8 cellular contexts compared by ENCODE assay signal in the genomic region with DNA sequence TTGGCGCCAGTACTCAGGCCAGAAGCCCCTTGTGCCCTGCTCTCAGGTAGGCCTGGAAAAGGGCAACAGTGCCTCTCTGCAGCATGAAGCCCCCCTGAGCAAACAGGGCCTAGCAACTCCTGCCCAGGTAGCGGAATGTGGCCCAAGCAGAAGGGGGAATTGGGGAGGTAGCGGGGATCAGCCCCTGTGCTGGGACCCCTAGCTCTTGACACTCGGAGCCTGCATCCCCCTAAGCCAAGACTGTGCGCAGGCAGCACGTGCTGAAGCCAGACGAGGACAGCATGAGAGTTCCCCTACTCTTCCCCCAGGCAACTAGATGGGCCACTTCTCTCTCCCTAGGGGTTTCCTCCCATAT. TPM values are rescaled to one million over a fixed set of nuclear protein-coding genes. Genes with fewer than 3 reads are reported as not detected.
DNase-seq lines count a peak whose midpoint lies in the region; ATAC-seq, FAIRE-seq and TF ChIP-seq lines count a peak whose summit lies in the region.

No MANE protein-coding gene starts in this region.

- peak overlapping the region; percentile 95 for H3K9ac ChIP-seq in keratinocyte (ENCODE audit: control insufficient read depth, extremely low read depth, insufficient read depth, low read length)

- CTCF ChIA-PET in activated CD4-positive, alpha-beta T cell treated with anti-CD3 and anti-CD28 coated beads for 36 hours (lab: Charles Lee) = interaction anchor here (0.6 to 1.6 kb wide), 5 partner anchors 13 to 784 kb away, joined by 3 to 7 read pairs (median 5); no protein-coding TSS in a partner anchor

- DNase-seq in activated CD4-positive, alpha-beta T cell treated with anti-CD3 and anti-CD28 coated beads for 36 hours = no peak
- DNase-seq in activated CD4-positive, alpha-beta T cell treated with anti-CD3 and anti-CD28 coated beads for 1 hour = no peak
- DNase-seq in activated naive CD4-positive, alpha-beta T cell treated with anti-CD3 and anti-CD28 coated beads, Interleukin-2, amount 50 U/mL, for 72 hours (ENCODE audit: low spot score in 2 of 2) = no peak
- no peak for DNase-seq in keratinocyte (ENCODE audit: low read depth, low spot score)
- no peak for DNase-seq in suprapubic skin (ENCODE audit: low spot score in 2 of 2)
- no peak for DNase-seq in T-helper 9 cell
- no peak for DNase-seq in NCI-H1930 (lab: John Stamatoyannopoulos, UW)

- peaks cover 27% of the 10 kb centered on the region for H3K36me3 Mint-ChIP-seq in activated CD4-positive, alpha-beta T cell treated with anti-CD3 and anti-CD28 coated beads for 36 hours (ENCODE audit: low read depth)
- H3K36me3 Mint-ChIP-seq in activated naive CD4-positive, alpha-beta T cell treated with anti-CD3 and anti-CD28 coated beads, Interleukin-2, amount 50 U/mL, for 72 hours = peaks cover 5 to 28% of the 10 kb centered on the region in 2 donors

- H4K20me1 ChIP-seq in keratinocyte (ENCODE audit: control insufficient read depth, extremely low read depth, insufficient read depth, low read length) = no peaks in the 10 kb centered on the region

- intact Hi-C loops in activated CD4-positive, alpha-beta T cell treated with anti-CD3 and anti-CD28 coated beads for 36 hours (cut with DNase I, micrococcal nuclease) = loop anchor here (1.0 to 2.0 kb wide), 6 partner anchors 14 to 51 kb away; partner anchors contain the start of genes TBC1D10B (in 2 of the 2), ZNF48 (in 1 of the 2) and ZNF771 (in 1 of the 2)

- H3K4me1 Mint-ChIP-seq in activated CD4-positive, alpha-beta T cell treated with anti-CD3 and anti-CD28 coated beads for 36 hours = peaks cover 26% of the 10 kb centered on the region

- no peaks in the 10 kb centered on the region for H3K9me3 Mint-ChIP-seq in activated CD4-positive, alpha-beta T cell treated with anti-CD3 and anti-CD28 coated beads for 36 hours (ENCODE audit: low read depth)
- no peaks in the 10 kb centered on the region for H3K9me3 Mint-ChIP-seq in activated naive CD4-positive, alpha-beta T cell treated with anti-CD3 and anti-CD28 coated beads, Interleukin-2, amount 50 U/mL, for 72 hours

- H3K9me1 ChIP-seq in keratinocyte (ENCODE audit: control insufficient read depth, extremely low read depth, insufficient read depth, low read length) = no peaks in the 10 kb centered on the region

- dilution Hi-C loops in keratinocyte (cut with MboI; ENCODE audit: extremely low pct_ligation_motif_present, low sequenced_read_pairs) = no loop called here

- peak overlapping the region; percentile 95 to 100 (median 99) for H3K4me3 ChIP-seq in keratinocyte (ENCODE audit: control insufficient read depth in 2 of 3, extremely low read depth in 1 of 3, insufficient read depth in 2 of 3, low read depth in 1 of 3, low read length in 3 of 3)
- peak overlapping the region; percentile 80 for H3K4me3 ChIP-seq in suprapubic skin

- peak overlapping the region; percentile 96 for H3K27ac ChIP-seq in keratinocyte (ENCODE audit: control insufficient read depth, insufficient read depth, low read length)
- peak overlapping the region; percentile 95 for H3K27ac ChIP-seq in suprapubic skin

- H3K27me3 ChIP-seq in keratinocyte (ENCODE audit: control insufficient read depth, extremely low read depth, insufficient read depth, low read length) = no peaks in the 10 kb centered on the region
- H3K27me3 ChIP-seq in suprapubic skin = no peaks in the 10 kb centered on the region

- no peak for TF ChIP-seq EP300 in suprapubic skin (IDR thresholded peaks at IDR 0.05)

- no peak for FAIRE-seq in keratinocyte (lab: Jason Lieb, UNC)

- H3K9me3 ChIP-seq in keratinocyte (ENCODE audit: control insufficient read depth, low read depth, low read length) (no peaks in the 10 kb centered on the region), suprapubic skin (no peaks in the 10 kb centered on the region)

- TF ChIP-seq CTCF in keratinocyte (optimal IDR thresholded peaks at IDR 0.05 in 1 of 3, IDR thresholded peaks at IDR 0.05 in 1 of 3, conservative IDR thresholded peaks at IDR 0.05 in 1 of 3; ENCODE audit: extremely low read depth in 1 of 3, insufficient read depth in 2 of 3, low read length in 3 of 3) (no peak), suprapubic skin (IDR thresholded peaks at IDR 0.05) (no peak)

- H3K4me2 ChIP-seq in keratinocyte (ENCODE audit: control insufficient read depth, extremely low read depth, insufficient read depth, low read depth, low read length) = peak overlapping the region; percentile 93

- peaks cover 16% of the 10 kb centered on the region for H3K4me1 ChIP-seq in keratinocyte (ENCODE audit: control insufficient read depth, extremely low read depth, insufficient read depth, low read length)
- peaks cover 53% of the 10 kb centered on the region for H3K4me1 ChIP-seq in suprapubic skin

- TF ChIP-seq POLR2A in suprapubic skin (IDR thresholded peaks at IDR 0.05) = no peak

- no peak for ATAC-seq in activated CD4-positive, alpha-beta T cell treated with anti-CD3 and anti-CD28 coated beads for 36 hours
- ATAC-seq in activated naive CD4-positive, alpha-beta T cell treated with anti-CD3 and anti-CD28 coated beads, Interleukin-2, amount 50 U/mL, for 72 hours = no peak
- no peak for ATAC-seq in GM21447 (IDR thresholded peaks at IDR 0.05; ENCODE audit: unreplicated experiment)

- no peak overlapping the region for H2AFZ ChIP-seq in keratinocyte (ENCODE audit: control insufficient read depth, low read length)

- peak overlapping the region; percentile 94 for H3K27ac Mint-ChIP-seq in activated CD4-positive, alpha-beta T cell treated with anti-CD3 and anti-CD28 coated beads for 36 hours
- peak overlapping the region; percentile 93 to 97 for H3K27ac Mint-ChIP-seq in activated naive CD4-positive, alpha-beta T cell treated with anti-CD3 and anti-CD28 coated beads, Interleukin-2, amount 50 U/mL, for 72 hours

- 30% methylated on average over 2 of the region's 7 CpGs for WGBS in suprapubic skin

- H3K36me3 ChIP-seq in keratinocyte (ENCODE audit: control insufficient read depth in 2 of 2, extremely low read depth in 1 of 2, insufficient read depth in 2 of 2, low read length in 2 of 2) (peaks cover 35 to 41% of the 10 kb centered on the region in 2 experiments), suprapubic skin (peaks cover 62% of the 10 kb centered on the region)

- peaks cover 41% of the 10 kb centered on the region for H3K79me2 ChIP-seq in keratinocyte (ENCODE audit: control insufficient read depth, insufficient read depth, low read length)

- POLR2A ChIA-PET in activated CD4-positive, alpha-beta T cell treated with anti-CD3 and anti-CD28 coated beads for 36 hours (lab: Charles Lee) = interaction anchor here (0.5 to 1.1 kb wide), 3 partner anchors 26 to 188 kb away, joined by 3 to 9 read pairs (median 3); partner anchors contain the start of genes DCTPP1 and SEPTIN1

- no peaks in the 10 kb centered on the region for H3K27me3 Mint-ChIP-seq in activated CD4-positive, alpha-beta T cell treated with anti-CD3 and anti-CD28 coated beads for 36 hours

- peak overlapping the region; percentile 90 for H3K4me3 Mint-ChIP-seq in activated CD4-positive, alpha-beta T cell treated with anti-CD3 and anti-CD28 coated beads for 36 hours

RNA-seq across cellular contexts. Expression of gene CD2BP2, which starts 0.8 kb away (rescaled TPM):
- 10 to 100 TPM; 42.3 to 51.8 TPM for total RNA-seq in activated CD4-positive, alpha-beta T cell treated with anti-CD3 and anti-CD28 coated beads for 36 hours
- total RNA-seq in activated naive CD4-positive, alpha-beta T cell treated with anti-CD3 and anti-CD28 coated beads, Interleukin-2, amount 50 U/mL, for 72 hours = 10 to 100 TPM; 57.3 to 64.4 TPM
- 41.2 to 49.5 TPM (median 44.4 TPM) in 3 replicates for polyA plus RNA-seq in keratinocyte
- 15.2 TPM for polyA plus RNA-seq in keratinocyte (2011; ENCODE audit: low read depth)
- 22.2 and 34.3 TPM in 2 replicates for polyA plus RNA-seq in keratinocyte (2011; cell fraction: cytosol; rRNA removed)
- 54.4 and 57.5 TPM in 2 replicates for polyA plus RNA-seq in keratinocyte (2011; cell fraction: nucleus; rRNA removed)
- 30.3 and 47.9 TPM in 2 replicates for polyA plus RNA-seq in keratinocyte (2012; ENCODE audit: low replicate concordance)
- 18.8 to 24.9 TPM (median 24.1 TPM) in 3 replicates for polyA minus RNA-seq in keratinocyte
- polyA minus RNA-seq in keratinocyte (2011; cell fraction: cytosol; rRNA and poly(A)+ RNA removed) = 20.0 TPM
- 14.6 and 18.5 TPM in 2 replicates for polyA minus RNA-seq in keratinocyte (2011; cell fraction: nucleus; rRNA and poly(A)+ RNA removed)
- 10 to 100 TPM; 21.6 to 34.9 (median 27.7) TPM for total RNA-seq in suprapubic skin

RNA-seq across cellular contexts. Expression of gene TBC1D10B, which starts 14.4 kb away (rescaled TPM):
- 10 to 100 TPM; 38.1 to 43.4 TPM for total RNA-seq in activated CD4-positive, alpha-beta T cell treated with anti-CD3 and anti-CD28 coated beads for 36 hours
- 10 to 100 TPM; 52.5 to 69.5 TPM for total RNA-seq in activated naive CD4-positive, alpha-beta T cell treated with anti-CD3 and anti-CD28 coated beads, Interleukin-2, amount 50 U/mL, for 72 hours
- 8.6 to 20.0 TPM (median 8.9 TPM) in 3 replicates for polyA plus RNA-seq in keratinocyte
- 7.0 TPM for polyA plus RNA-seq in keratinocyte (2011; ENCODE audit: low read depth)
- 11.1 and 20.1 TPM in 2 replicates for polyA plus RNA-seq in keratinocyte (2011; cell fraction: cytosol; rRNA removed)
- 27.7 and 32.3 TPM in 2 replicates for polyA plus RNA-seq in keratinocyte (2011; cell fraction: nucleus; rRNA removed)
- polyA plus RNA-seq in keratinocyte (2012; ENCODE audit: low replicate concordance) = 22.4 and 30.2 TPM in 2 replicates
- polyA minus RNA-seq in keratinocyte = 14.2 to 51.2 TPM (median 17.3 TPM) in 3 replicates
- 35.9 TPM for polyA minus RNA-seq in keratinocyte (2011; cell fraction: cytosol; rRNA and poly(A)+ RNA removed)
- 17.9 and 18.5 TPM in 2 replicates for polyA minus RNA-seq in keratinocyte (2011; cell fraction: nucleus; rRNA and poly(A)+ RNA removed)
- total RNA-seq in suprapubic skin = 10 to 100 TPM; 34.4 to 43.2 (median 38.4) TPM

RNA-seq across cellular contexts. Expression of gene MYL11, which starts 18.7 kb away (rescaled TPM):
- 1 to 10 TPM in 1 of 2 experiments, under 1 TPM in 1; 0.69 to 1.6 TPM for total RNA-seq in activated CD4-positive, alpha-beta T cell treated with anti-CD3 and anti-CD28 coated beads for 36 hours
- total RNA-seq in activated naive CD4-positive, alpha-beta T cell treated with anti-CD3 and anti-CD28 coated beads, Interleukin-2, amount 50 U/mL, for 72 hours = 1 to 10 TPM in 1 of 2 donors, under 1 TPM in 1; 0.97 to 1.2 TPM
- polyA plus RNA-seq in keratinocyte = 0.82 TPM in 1 of 3 replicates, not detected in the others
- not detected for polyA plus RNA-seq in keratinocyte (2011; ENCODE audit: low read depth)
- polyA plus RNA-seq in keratinocyte (2011; cell fraction: cytosol; rRNA removed) = not detected in 2 replicates
- not detected in 2 replicates for polyA plus RNA-seq in keratinocyte (2011; cell fraction: nucleus; rRNA removed)
- polyA plus RNA-seq in keratinocyte (2012; ENCODE audit: low replicate concordance) = 1.5 TPM in 1 of 2 replicates, not detected in the other
- polyA minus RNA-seq in keratinocyte = 1.8 TPM in 1 of 3 replicates, not detected in the others
- polyA minus RNA-seq in keratinocyte (2011; cell fraction: cytosol; rRNA and poly(A)+ RNA removed) = not detected
- not detected in 2 replicates for polyA minus RNA-seq in keratinocyte (2011; cell fraction: nucleus; rRNA and poly(A)+ RNA removed)
- not detected for total RNA-seq in suprapubic skin

RNA-seq across cellular contexts. Expression of gene SEPTIN1, which starts 26.4 kb away (rescaled TPM):
- total RNA-seq in activated CD4-positive, alpha-beta T cell treated with anti-CD3 and anti-CD28 coated beads for 36 hours = 100 to 1,000 TPM; 155 to 159 TPM
- total RNA-seq in activated naive CD4-positive, alpha-beta T cell treated with anti-CD3 and anti-CD28 coated beads, Interleukin-2, amount 50 U/mL, for 72 hours = 100 to 1,000 TPM; 161 to 208 TPM
- polyA plus RNA-seq in keratinocyte = 0.04 TPM in 1 of 3 replicates, not detected in the others
- polyA plus RNA-seq in keratinocyte (2011; ENCODE audit: low read depth) = 0.27 TPM
- 0.09 TPM in 1 of 2 replicates, not detected in the other for polyA plus RNA-seq in keratinocyte (2011; cell fraction: cytosol; rRNA removed)
- polyA plus RNA-seq in keratinocyte (2011; cell fraction: nucleus; rRNA removed) = 0.08 TPM in 1 of 2 replicates, not detected in the other
- 0.37 and 0.42 TPM in 2 replicates for polyA plus RNA-seq in keratinocyte (2012; ENCODE audit: low replicate concordance)
- polyA minus RNA-seq in keratinocyte = not detected in 3 replicates
- not detected for polyA minus RNA-seq in keratinocyte (2011; cell fraction: cytosol; rRNA and poly(A)+ RNA removed)
- not detected in 2 replicates for polyA minus RNA-seq in keratinocyte (2011; cell fraction: nucleus; rRNA and poly(A)+ RNA removed)
- total RNA-seq in suprapubic skin = 1 to 10 TPM in 2 of 4 donors, under 1 TPM in 1, not detected in 1; 0.52 to 2.3 (median 1.3) TPM

RNA-seq across cellular contexts. Expression of gene ZNF48, which starts 39.3 kb away (rescaled TPM):
- total RNA-seq in activated CD4-positive, alpha-beta T cell treated with anti-CD3 and anti-CD28 coated beads for 36 hours = 10 to 100 TPM; 10.6 to 11.0 TPM
- total RNA-seq in activated naive CD4-positive, alpha-beta T cell treated with anti-CD3 and anti-CD28 coated beads, Interleukin-2, amount 50 U/mL, for 72 hours = 10 to 100 TPM in 1 of 2 donors, 1 to 10 TPM in 1; 7.6 to 10.9 TPM
- 3.7 to 4.3 TPM (median 3.7 TPM) in 3 replicates for polyA plus RNA-seq in keratinocyte
- 6.7 TPM for polyA plus RNA-seq in keratinocyte (2011; ENCODE audit: low read depth)
- 2.3 and 4.2 TPM in 2 replicates for polyA plus RNA-seq in keratinocyte (2011; cell fraction: cytosol; rRNA removed)
- 4.0 and 4.5 TPM in 2 replicates for polyA plus RNA-seq in keratinocyte (2011; cell fraction: nucleus; rRNA removed)
- polyA plus RNA-seq in keratinocyte (2012; ENCODE audit: low replicate concordance) = 3.7 and 4.9 TPM in 2 replicates
- polyA minus RNA-seq in keratinocyte = 3.8 to 6.8 TPM (median 4.4 TPM) in 3 replicates
- polyA minus RNA-seq in keratinocyte (2011; cell fraction: cytosol; rRNA and poly(A)+ RNA removed) = 5.0 TPM
- polyA minus RNA-seq in keratinocyte (2011; cell fraction: nucleus; rRNA and poly(A)+ RNA removed) = 2.9 and 3.1 TPM in 2 replicates
- 10 to 100 TPM in 1 of 4 donors, 1 to 10 TPM in 3; 6.3 to 12.1 (median 8.1) TPM for total RNA-seq in suprapubic skin
